Comparison of ENCODE assay signal across 20 cellular contexts in the genomic region with DNA sequence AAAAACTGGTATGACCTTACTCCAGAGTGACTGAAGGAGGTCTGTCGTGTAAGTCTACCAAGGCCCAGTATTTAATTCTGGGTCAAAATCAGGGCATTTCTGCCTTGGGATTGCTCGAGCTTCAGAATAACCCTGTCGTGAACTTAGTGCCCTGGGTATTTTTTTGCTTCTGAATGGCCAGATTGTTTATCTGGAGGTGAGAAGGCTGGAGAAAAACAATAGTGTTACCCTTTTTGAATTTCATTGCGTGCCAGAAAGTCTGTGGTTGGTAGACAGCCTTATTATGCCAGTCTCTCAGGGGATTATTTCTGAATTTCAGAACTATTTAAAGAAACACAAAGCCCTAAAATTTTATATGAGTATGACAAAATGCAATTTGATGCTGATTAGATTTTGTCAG.
DNase-seq lines count a peak whose midpoint lies in the region; ATAC-seq, FAIRE-seq and TF ChIP-seq lines count a peak whose summit lies in the region.
"Had no signal": no experiment of that assay in that cellular context is flagged by ENCODE, and none has a peak within 500 bp of the region (broad histone marks: within the 10 kb centered on the region; RNA-seq: fewer than 3 reads in every experiment).

No MANE protein-coding gene starts in this region.

- no peaks in the 10 kb centered on the region for H4K20me1 ChIP-seq in KMS-11 (ENCODE audit: insufficient read depth)

- H3K36me3 ChIP-seq in KMS-11 (ENCODE audit: insufficient read depth), result no peaks in the 10 kb centered on the region
- H3K36me3 ChIP-seq in SJSA1, result no peaks in the 10 kb centered on the region
- H3K36me3 ChIP-seq in pancreas, result no peaks in the 10 kb centered on the region
- H3K36me3 ChIP-seq: MG63, Peyer's patch had no signal

- intact Hi-C loops in pancreas (cut with DNase I), result no loop called here

- H3K4me1 ChIP-seq in KMS-11 (ENCODE audit: low read depth, poor library complexity, severe bottlenecking) (peaks cover 50% of the 10 kb centered on the region), SJSA1 (replicated peaks) (peaks cover 15% of the 10 kb centered on the region), pancreas (no peaks in the 10 kb centered on the region)
- H3K4me1 ChIP-seq: Peyer's patch had no signal

- H3K27me3 Mint-ChIP-seq in chondrocyte (ENCODE audit: low read depth), result no peaks in the 10 kb centered on the region
- H3K27me3 Mint-ChIP-seq in osteocyte (ENCODE audit: unreplicated experiment), result no peaks in the 10 kb centered on the region
- H3K27me3 Mint-ChIP-seq: CD4-positive, CD25-positive, alpha-beta regulatory T cell had no signal

- no peak overlapping the region for H3K4me3 ChIP-seq in KMS-11 (IDR thresholded peaks at IDR 0.05; ENCODE audit: insufficient read depth, low read depth, low read length)
- H3K4me3 ChIP-seq in SJSA1, result no peak overlapping the region
- no peak overlapping the region for H3K4me3 ChIP-seq in pancreas
- H3K4me3 ChIP-seq: GM23338, MG63, Peyer's patch had no signal

- H3K27me3 ChIP-seq in KMS-11 (ENCODE audit: insufficient read depth, low read depth) (no peaks in the 10 kb centered on the region), SJSA1 (replicated peaks) (no peaks in the 10 kb centered on the region), pancreas (no peaks in the 10 kb centered on the region)
- H3K27me3 ChIP-seq: MG63, Peyer's patch had no signal

- H3K79me2 ChIP-seq in KMS-11 (ENCODE audit: insufficient read depth, low read depth), result no peaks in the 10 kb centered on the region

- DNase-seq in SJSA1 (ENCODE audit: low read depth in 1 of 2, low spot score in 2 of 2) (peak in 1 of 2 experiments; percentile 78), chondrocyte (ENCODE audit: low spot score) (no peak), osteocyte (ENCODE audit: extremely low spot score, unreplicated experiment) (no peak), SHP77 (lab: John Stamatoyannopoulos, UW) (no peak), pancreas (no peak), GM19240 (ENCODE audit: insufficient read length, low spot score) (no peak)
- DNase-seq: Calu3; CD4-positive, CD25-positive, alpha-beta regulatory T cell; KBM-7; MG63; NCI-H1092 treated with DMSO at 0.1 percent for 48 hours; NCI-H1694; NCI-H2107; NCI-H2227 treated with DMSO at 0.1 percent for 48 hours; NCI-H524; Peyer's patch had no signal

- WGBS in pancreas, 2 donors, result 57 to 62% methylated on average over 4 of the region's 4 CpGs

- ATAC-seq in HG03457 (IDR thresholded peaks at IDR 0.05; ENCODE audit: unreplicated experiment) (no peak), pancreas (no peak)
- ATAC-seq: GM23338, Right ventricle myocardium inferior had no signal

- H3K9me3 Mint-ChIP-seq in chondrocyte (ENCODE audit: low read depth) (peaks cover 22% of the 10 kb centered on the region), osteocyte (ENCODE audit: unreplicated experiment) (peaks cover 10% of the 10 kb centered on the region)
- H3K9me3 Mint-ChIP-seq: GM23338 had no signal

- peak overlapping the region; percentile 6; the same call in 1 of the 2 replicates for H3K9ac ChIP-seq in KMS-11

- peak overlapping the region; percentile 29; the same call in 1 of the 2 replicates for H2AFZ ChIP-seq in KMS-11 (ENCODE audit: low read depth)
- H2AFZ ChIP-seq: GM23338 had no signal

- peak overlapping the region; percentile 22 for H3K4me2 ChIP-seq in KMS-11
- H3K4me2 ChIP-seq: GM23338 had no signal

- H3K27ac Mint-ChIP-seq in chondrocyte (ENCODE audit: unreplicated experiment) (peak overlapping the region; percentile 29), osteocyte (ENCODE audit: unreplicated experiment) (peak overlapping the region; percentile 52)
- H3K27ac Mint-ChIP-seq: CD4-positive, CD25-positive, alpha-beta regulatory T cell; GM23338 had no signal

- H3K9me3 ChIP-seq in SJSA1 (replicated peaks) (no peaks in the 10 kb centered on the region), pancreas (no peaks in the 10 kb centered on the region)
- H3K9me3 ChIP-seq: Peyer's patch had no signal

- no peak for FAIRE-seq in pancreas (lab: Jason Lieb, UNC)

- H3K36me3 Mint-ChIP-seq in chondrocyte (ENCODE audit: low read depth), result peaks cover 4% of the 10 kb centered on the region
- H3K36me3 Mint-ChIP-seq in osteocyte (ENCODE audit: unreplicated experiment), result peaks cover 4% of the 10 kb centered on the region
- H3K36me3 Mint-ChIP-seq: CD4-positive, CD25-positive, alpha-beta regulatory T cell had no signal

- no peak overlapping the region for H3K4me3 Mint-ChIP-seq in chondrocyte (ENCODE audit: unreplicated experiment)
- no peak overlapping the region for H3K4me3 Mint-ChIP-seq in osteocyte (ENCODE audit: unreplicated experiment)
- H3K4me3 Mint-ChIP-seq: CD4-positive, CD25-positive, alpha-beta regulatory T cell; GM23338 had no signal

- TF ChIP-seq CTCF in KMS-11 (conservative IDR thresholded peaks at IDR 0.05; ENCODE audit: low read depth, low read length), result no peak
- TF ChIP-seq CTCF in chondrocyte (IDR thresholded peaks at IDR 0.05), result no peak
- no peak for TF ChIP-seq CTCF in osteocyte (IDR thresholded peaks at IDR 0.05)
- TF ChIP-seq CTCF in pancreas (IDR thresholded peaks at IDR 0.05), result no peak

- H3K4me1 Mint-ChIP-seq in chondrocyte (ENCODE audit: low read depth) (peaks cover 22% of the 10 kb centered on the region), osteocyte (ENCODE audit: unreplicated experiment) (peaks cover 21% of the 10 kb centered on the region)
- H3K4me1 Mint-ChIP-seq: CD4-positive, CD25-positive, alpha-beta regulatory T cell; GM23338 had no signal

- H3K27ac ChIP-seq in KMS-11 (peak overlapping the region; percentile 71), SJSA1 (peak overlapping the region; percentile 35), pancreas (no peak overlapping the region)
- H3K27ac ChIP-seq: Peyer's patch had no signal

Comparison
In these comparisons a context has a peak if more than half of its experiments do, and no peak if none do; other contexts are left out.
1. H3K27ac ChIP-seq: peak in KMS-11 (single experiment) and SJSA1 (single experiment); none in pancreas (0 of 4).